Comparison of ENCODE assay signal across 24 cellular contexts in genomic region chr12:112602150-112602549, GRCh38.
"Had no signal": no experiment of that assay in that cellular context is flagged by ENCODE, and none has a peak within 500 bp of the region (broad histone marks: within the 10 kb centered on the region; RNA-seq: fewer than 3 reads in every experiment).

No MANE protein-coding gene starts in this region.

- H3K27me3 ChIP-seq: ascending aorta, ovary, right atrium auricular region had no signal

- ATAC-seq: activated T-helper 17 cell treated with anti-CD3 and anti-CD28 coated beads, Interleukin-2, amount 50 U/mL, for 72 hours; gastroesophageal sphincter; left lung; psoas muscle; stimulated activated naive CD8-positive, alpha-beta T cell treated with anti-CD3 and anti-CD28 coated beads, Interleukin-15, Interleukin-2, amounts not matched to agents 100 U/mL and 50 U/mL, for 24 hours had no signal

- H3K4me1 ChIP-seq: adrenal gland, ascending aorta, gastroesophageal sphincter, psoas muscle, right atrium auricular region, tibial artery had no signal

- H3K4me3 Mint-ChIP-seq: activated naive CD8-positive, alpha-beta T cell; activated T-helper 17 cell treated with anti-CD3 and anti-CD28 coated beads, Interleukin-2, amount 50 U/mL, for 72 hours; immature natural killer cell had no signal

- H3K9me3 ChIP-seq: adrenal gland, ascending aorta, gastroesophageal sphincter, left lung, neutrophil, ovary, psoas muscle, right atrium auricular region, tibial artery had no signal

- H3K4me3 ChIP-seq: adrenal gland, ascending aorta, gastroesophageal sphincter, left lung, lung, ovary, psoas muscle, right atrium auricular region, tibial artery had no signal

- DNase-seq: activated T-cell treated with anti-CD3 and anti-CD28 coated beads, Interleukin-2, amount 50 U/mL, for 1 hour; adrenal gland; central memory CD4-positive, alpha-beta T cell; head of caudate nucleus; hypothalamus; immature natural killer cell; kidney glomerular epithelial cell; left lung; naive B cell; ovary; psoas muscle; stimulated activated CD4-positive, alpha-beta T cell treated with anti-CD3 and anti-CD28 coated beads, Interleukin-12 subunit alpha, Interleukin-12 subunit beta, amount 100 ng/mL, for 4 hours; stimulated activated CD4-positive, alpha-beta T cell treated with anti-CD3 and anti-CD28 coated beads, Interleukin-4, amount 100 ng/mL, for 4 hours; stimulated activated naive CD8-positive, alpha-beta T cell treated with anti-CD3 and anti-CD28 coated beads, Interleukin-15, Interleukin-2, amounts not matched to agents 100 U/mL and 50 U/mL, for 24 hours; T-helper 9 cell; tibial artery had no signal

- H3K27ac ChIP-seq: adrenal gland, ascending aorta, epithelial cell of prostate, gastroesophageal sphincter, left lung, neutrophil, ovary, psoas muscle, right atrium auricular region, tibial artery had no signal

- H3K4me1 Mint-ChIP-seq: activated T-helper 17 cell treated with anti-CD3 and anti-CD28 coated beads, Interleukin-2, amount 50 U/mL, for 72 hours; immature natural killer cell; naive B cell had no signal

- H3K27ac Mint-ChIP-seq: activated naive CD8-positive, alpha-beta T cell; activated T-helper 17 cell treated with anti-CD3 and anti-CD28 coated beads, Interleukin-2, amount 50 U/mL, for 72 hours; immature natural killer cell had no signal

- H3K36me3 Mint-ChIP-seq: activated naive CD8-positive, alpha-beta T cell; immature natural killer cell had no signal

- H3K36me3 ChIP-seq: adrenal gland, ascending aorta, gastroesophageal sphincter, left lung, neutrophil, ovary, right atrium auricular region, tibial artery had no signal
